In the genomic region with DNA sequence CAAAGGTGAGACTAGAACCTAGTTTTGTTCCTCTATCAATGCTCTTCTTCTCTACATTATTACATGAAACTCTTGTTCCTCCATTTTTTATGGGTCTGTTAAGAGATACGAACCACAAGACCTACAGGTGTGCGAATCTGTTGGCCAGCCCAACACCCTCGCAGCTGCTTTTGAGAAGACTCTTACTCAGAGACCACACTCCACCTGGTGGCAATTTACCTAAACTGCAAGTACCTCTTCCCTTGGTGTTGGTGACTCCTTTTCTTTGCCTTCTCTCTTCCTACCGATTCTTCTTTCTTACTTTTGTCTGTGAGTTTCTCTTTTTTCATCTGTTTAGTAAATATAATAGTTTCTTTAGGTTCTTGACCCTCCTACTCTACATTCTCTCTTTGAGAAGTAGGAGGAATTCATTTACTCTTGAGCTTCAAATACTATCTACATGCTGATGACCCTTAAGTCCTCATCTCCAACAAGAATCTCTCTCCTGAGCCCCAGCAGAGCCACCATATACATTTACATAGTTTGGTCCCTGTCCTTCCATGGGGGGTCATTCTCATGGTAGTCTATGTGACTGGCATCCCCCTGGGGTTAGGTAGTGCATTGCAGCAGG, we compare ENCODE assay signal across 8 cellular contexts.
DNase-seq lines count a peak whose midpoint lies in the region; ATAC-seq, FAIRE-seq and TF ChIP-seq lines count a peak whose summit lies in the region.

No MANE protein-coding gene starts in this region.

- no peaks in the 10 kb centered on the region for H3K4me1 Mint-ChIP-seq in CD4-positive, alpha-beta T cell (ENCODE audit: low read depth)
- peaks cover 8% of the 10 kb centered on the region for H3K4me1 Mint-ChIP-seq in endothelial cell (ENCODE audit: unreplicated experiment)

- H3K4me3 Mint-ChIP-seq in CD4-positive, alpha-beta T cell, result no peak overlapping the region
- H3K4me3 Mint-ChIP-seq in endothelial cell (ENCODE audit: unreplicated experiment), result no peak overlapping the region

- POLR2A ChIA-PET in CD4-positive, alpha-beta T cell (lab: Charles Lee), result no interaction called here

- peak; percentile 9 to 53 (median 40) for DNase-seq in CD4-positive, alpha-beta T cell
- peak; percentile 52 for DNase-seq in GM19239 (ENCODE audit: insufficient read length, low spot score)
- DNase-seq in NCI-H526 treated with DMSO at 0.1 percent for 48 hours (lab: John Stamatoyannopoulos, UW), result peak; percentile 18
- DNase-seq in activated CD4-positive, alpha-beta T cell treated with anti-CD3 and anti-CD28 coated beads, Interleukin-2, amount 50 U/mL, for 24 hours (ENCODE audit: low read depth in 1 of 2, low spot score in 1 of 2), result peak; percentile 11 to 54
- DNase-seq in endothelial cell (ENCODE audit: low spot score), result peak; percentile 66
- DNase-seq in mucosa of descending colon, result peak in 2 of 3 donors; percentile 33 to 90
- peak; percentile 6 to 73 (median 34) for DNase-seq in stimulated activated naive CD4-positive, alpha-beta T cell (lab: John Stamatoyannopoulos, UW)

- H3K27ac Mint-ChIP-seq in CD4-positive, alpha-beta T cell, result no peak overlapping the region
- no peak overlapping the region for H3K27ac Mint-ChIP-seq in endothelial cell (ENCODE audit: unreplicated experiment)

- no peak overlapping the region for H3K27ac ChIP-seq in CD4-positive, alpha-beta T cell (ENCODE audit: low read depth, low read length)

- CTCF ChIA-PET in CD4-positive, alpha-beta T cell (lab: Charles Lee), result interaction anchor here (0.8 to 4.9 kb wide), 7 partner anchors 24 to 402 kb away, joined by 3 to 47 read pairs (median 4); no protein-coding TSS in a partner anchor

- TF ChIP-seq CTCF in CD4-positive, alpha-beta T cell (IDR thresholded peaks at IDR 0.05), result peak; percentile 78
- TF ChIP-seq CTCF in endothelial cell (IDR thresholded peaks at IDR 0.05; ENCODE audit: unreplicated experiment), result peak; percentile 75
- TF ChIP-seq CTCF in mucosa of descending colon (IDR thresholded peaks at IDR 0.05), result peak; percentile 71

- H3K4me3 ChIP-seq in mucosa of descending colon, result no peak overlapping the region

- H3K9me3 ChIP-seq in CD4-positive, alpha-beta T cell (ENCODE audit: control insufficient read depth, low read length), result no peaks in the 10 kb centered on the region
- no peaks in the 10 kb centered on the region for H3K9me3 ChIP-seq in mucosa of descending colon

- H3K36me3 Mint-ChIP-seq in CD4-positive, alpha-beta T cell (ENCODE audit: low read depth), result no peaks in the 10 kb centered on the region
- no peaks in the 10 kb centered on the region for H3K36me3 Mint-ChIP-seq in endothelial cell (ENCODE audit: low read depth, unreplicated experiment)

- H3K36me3 ChIP-seq in mucosa of descending colon (ENCODE audit: low read depth), result no peaks in the 10 kb centered on the region

- intact Hi-C loops in CD4-positive, alpha-beta T cell (cut with DNase I, micrococcal nuclease), result loop anchor here (1.0 to 5.0 kb wide), 4 partner anchors 281 to 995 kb away; no protein-coding TSS in a partner anchor
- intact Hi-C loops in mucosa of descending colon (cut with DNase I, micrococcal nuclease), result loop anchor here (5.0 to 10.0 kb wide), 2 partner anchors 278 to 395 kb away; no protein-coding TSS in a partner anchor

- no peaks in the 10 kb centered on the region for H3K27me3 ChIP-seq in CD4-positive, alpha-beta T cell (ENCODE audit: control insufficient read depth, insufficient read depth, low read length)

- peaks cover 21% of the 10 kb centered on the region for H3K27me3 Mint-ChIP-seq in CD4-positive, alpha-beta T cell
- H3K27me3 Mint-ChIP-seq in endothelial cell (ENCODE audit: unreplicated experiment), result no peaks in the 10 kb centered on the region

- peak; percentile 71 for ATAC-seq in CD4-positive, alpha-beta T cell (ENCODE audit: poor library complexity)
- ATAC-seq in HG03342 (IDR thresholded peaks at IDR 0.05; ENCODE audit: unreplicated experiment), result peak; percentile 85
- peak; percentile 93 for ATAC-seq in mucosa of descending colon

- peak; percentile 93 for FAIRE-seq in GM19239 (lab: Jason Lieb, UNC)

- no peaks in the 10 kb centered on the region for H3K9me3 Mint-ChIP-seq in CD4-positive, alpha-beta T cell
- H3K9me3 Mint-ChIP-seq in endothelial cell (ENCODE audit: unreplicated experiment), result no peaks in the 10 kb centered on the region

- H3K4me1 ChIP-seq in mucosa of descending colon (ENCODE audit: low read depth), result no peaks in the 10 kb centered on the region
